ENCODE assay signal across 28 cellular contexts in the genomic region with DNA sequence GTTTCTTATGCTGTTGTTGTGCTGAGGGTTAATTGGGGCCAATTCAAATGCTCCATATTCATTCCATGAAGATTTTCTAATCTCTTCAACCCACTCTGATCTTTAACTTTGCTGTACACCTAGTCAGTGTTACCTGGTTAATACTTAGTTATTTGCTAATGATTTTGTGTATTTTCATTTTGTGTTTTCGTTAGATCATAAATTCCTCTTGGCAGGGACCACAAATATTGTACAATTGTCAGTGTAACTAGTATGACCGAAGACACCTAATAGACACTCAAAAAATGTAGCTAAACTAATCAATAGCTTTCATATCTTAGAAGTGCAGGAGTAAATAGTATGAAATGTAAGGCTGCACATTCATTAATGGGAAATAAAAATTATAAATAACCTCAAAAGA. TPM values are rescaled to one million over a fixed set of nuclear protein-coding genes. Genes with fewer than 3 reads are reported as not detected.
DNase-seq lines count a peak whose midpoint lies in the region; ATAC-seq, FAIRE-seq and TF ChIP-seq lines count a peak whose summit lies in the region.
"Had no signal": no experiment of that assay in that cellular context is flagged by ENCODE, and none has a peak within 500 bp of the region (broad histone marks: within the 10 kb centered on the region; RNA-seq: fewer than 3 reads in every experiment).

No MANE protein-coding gene starts in this region.

- TF ChIP-seq POLR2A in A549 (IDR thresholded peaks at IDR 0.05; ENCODE audit: low read length) = no peak

- H3K4me1 ChIP-seq in A549 = no peaks in the 10 kb centered on the region
- H3K4me1 ChIP-seq: BE2C; BLaER1; BLaER1 treated with 17β-estradiol and CSF1 and Interleukin-3, amounts not matched to agents 10 nM and 100 nM; Caco-2 had no signal

- no peak for TF ChIP-seq CTCF in A549 (IDR thresholded peaks at IDR 0.05)

- no peak for DNase-seq in A549 (ENCODE audit: low read depth in 1 of 2, low spot score in 1 of 2)
- DNase-seq: 8988T; ACHN; AML-193; BE2C; C1 segment of cervical spinal cord; Caco-2; Calu3; CD4-positive, alpha-beta memory T cell; CD4-positive, alpha-beta T cell; CD4-positive, CD25-positive, alpha-beta regulatory T cell; CD8-positive, alpha-beta memory T cell; CD8-positive, alpha-beta T cell; COR-L47; DMS 273 treated with DMSO at 0.1 percent for 48 hours; DMS153; DMS53; DMS79; DMS79 treated with DMSO at 0.1 percent for 48 hours; DND-41; EL had no signal

- no peak for TF ChIP-seq EP300 in A549 (IDR thresholded peaks at IDR 0.05)

- H3K27ac ChIP-seq in A549 = no peak overlapping the region
- H3K27ac ChIP-seq: 22Rv1; BLaER1; BLaER1 treated with 17β-estradiol and CSF1 and Interleukin-3, amounts not matched to agents 10 nM and 100 nM; C4-2B had no signal

- no peak for TF ChIP-seq RAD21 in A549 (conservative IDR thresholded peaks at IDR 0.05 in 1 of 2, IDR thresholded peaks at IDR 0.05 in 1 of 2)

- H3K4me3 ChIP-seq in A549 = no peak overlapping the region
- H3K4me3 ChIP-seq: BLaER1; BLaER1 treated with 17β-estradiol and CSF1 and Interleukin-3, amounts not matched to agents 10 nM and 100 nM had no signal

- no peak for FAIRE-seq in A549 (lab: Jason Lieb, UNC)
- FAIRE-seq: A204.1, D721Med had no signal

- ATAC-seq in A549 (no peak), HG02678 (IDR thresholded peaks at IDR 0.05; ENCODE audit: unreplicated experiment) (no peak)
- ATAC-seq: CD8-positive, alpha-beta T cell had no signal

- WGBS in A549 (ENCODE audit: missing lambda C conversion rate) = 20% methylated on average over 2 of the region's 2 CpGs

- no peaks in the 10 kb centered on the region for H3K9me3 ChIP-seq in A549
- H3K9me3 ChIP-seq: BE2C; BLaER1; BLaER1 treated with 17β-estradiol and CSF1 and Interleukin-3, amounts not matched to agents 10 nM and 100 nM; Caco-2 had no signal

- POLR2A ChIA-PET in A549 (lab: Yijun Ruan, JAX) = no interaction called here

- CTCF ChIA-PET in A549 (lab: Yijun Ruan, JAX) = interaction anchor here (0.6 to 1.5 kb wide), 2 partner anchors 144 to 145 kb away, joined by 3 to 6 read pairs; no protein-coding TSS in a partner anchor

- no peak overlapping the region for H3K4me2 ChIP-seq in A549
- H3K4me2 ChIP-seq: BLaER1; BLaER1 treated with 17β-estradiol and CSF1 and Interleukin-3, amounts not matched to agents 10 nM and 100 nM had no signal

TF ChIP-seq in A549, 52 proteins besides CTCF, POLR2A, EP300 and RAD21:
- TF ChIP-seq ZFP36 (IDR thresholded peaks at IDR 0.05; ENCODE audit: borderline replicate concordance, partially characterized antibody) = no peak
- peak; percentile 69; the same call in 1 of the 2 replicates for TF ChIP-seq RNF2 (IDR thresholded peaks at IDR 0.05; ENCODE audit: borderline replicate concordance, low read depth)
- TF ChIP-seq PHF8 (IDR thresholded peaks at IDR 0.05; ENCODE audit: borderline replicate concordance, low read depth) = no peak
- TF ChIP-seq CBX8 (IDR thresholded peaks at IDR 0.05) = peak; percentile 86

RNA-seq across cellular contexts. Expression of a gene that starts 13.6 kb away (rescaled TPM):
- polyA plus RNA-seq in A549 (2011; rRNA removed) (25.9 and 27.9 TPM in 2 replicates), A549 (2017; fragmentation: RNase III; extraction: RNeasy Plus Mini Kit Qiagen cat#74134 plus additional on column Dnase treatment) (8.3 to 9.2 TPM (median 8.4 TPM) in 3 replicates)
- polyA plus RNA-seq in A549 (2012; cell fraction: cytosol; rRNA removed) = 8.4 and 9.0 TPM in 2 replicates
- 7.9 and 8.2 TPM in 2 replicates for polyA plus RNA-seq in A549 (2012; cell fraction: nucleus; rRNA removed)
- 11.0 and 14.4 TPM in 2 replicates for polyA minus RNA-seq in A549 (2011; rRNA and poly(A)+ RNA removed)
